Comparison of ENCODE assay signal across 12 cellular contexts in genomic region chr2:21034156-21034971, GRCh38. TPM values are rescaled to one million over a fixed set of nuclear protein-coding genes. Genes with fewer than 3 reads are reported as not detected.
"Had no signal": no experiment of that assay in that cellular context is flagged by ENCODE, and none has a peak within 500 bp of the region (broad histone marks: within the 10 kb centered on the region; RNA-seq: fewer than 3 reads in every experiment).

No MANE protein-coding gene starts in this region.

- H3K9me3 Mint-ChIP-seq: GM23338, H9 had no signal

- H3K27ac Mint-ChIP-seq: GM23338, H9, HFFc6 had no signal

- H3K4me3 ChIP-seq: GM23248, GM23338, HAP-1 had no signal

- ATAC-seq: GM23338, HCT116 had no signal

- H3K4me3 Mint-ChIP-seq: GM23338, H9, HFFc6 had no signal

- H3K9me3 ChIP-seq: HAP-1 had no signal

- H3K4me2 ChIP-seq: GM23338 had no signal

- H3K27ac ChIP-seq: GM23248 had no signal

- FAIRE-seq: H1, H54 had no signal

- H3K4me1 Mint-ChIP-seq: GM23338, H9 had no signal

- H2AFZ ChIP-seq: GM23248, GM23338 had no signal

- H3K36me3 ChIP-seq: HAP-1 had no signal

- H3K9ac ChIP-seq: GM23248 had no signal

- DNase-seq: GM23248, GOT3, H7, H9, HCEC 1CT, HFFc6 had no signal

RNA-seq across cellular contexts. Expression of gene APOB, which starts 9.5 kb away (rescaled TPM):
- total RNA-seq: GM23248, H4, HFFc6 had no signal
- polyA plus RNA-seq: GM23248 had no signal
